In genomic region chr7:75729851-75730274, GRCh38 we compare ENCODE assay signal across 17 cellular contexts. TPM values are rescaled to one million over a fixed set of nuclear protein-coding genes. Genes with fewer than 3 reads are reported as not detected.
DNase-seq lines count a peak whose midpoint lies in the region; ATAC-seq and TF ChIP-seq lines count a peak whose summit lies in the region.
"Had no signal": no experiment of that assay in that cellular context is flagged by ENCODE, and none has a peak within 500 bp of the region (broad histone marks: within the 10 kb centered on the region; RNA-seq: fewer than 3 reads in every experiment).

No MANE protein-coding gene starts in this region.

- no peaks in the 10 kb centered on the region for H3K36me3 ChIP-seq in CD4-positive, CD25-positive, alpha-beta regulatory T cell (ENCODE audit: control insufficient read depth, insufficient read depth, low read length)
- H3K36me3 ChIP-seq in ascending aorta (peaks cover 0 to 5% of the 10 kb centered on the region in 2 donors), suprapubic skin (no peaks in the 10 kb centered on the region)

- H3K27me3 Mint-ChIP-seq in CD4-positive, CD25-positive, alpha-beta regulatory T cell: no peaks in the 10 kb centered on the region
- H3K27me3 Mint-ChIP-seq in IgD-negative memory B cell (no peaks in the 10 kb centered on the region), mesothelial cell of epicardium (ENCODE audit: low read depth) (no peaks in the 10 kb centered on the region)
- peaks cover 0 to 24% of the 10 kb centered on the region in 2 donors for H3K27me3 Mint-ChIP-seq in natural killer cell treated with Interleukin-12 subunit alpha and Interleukin-12 subunit beta and Interleukin-15 and Interleukin-18, amount 100 ng/mL, for 72 hours

- H3K27ac Mint-ChIP-seq in CD4-positive, CD25-positive, alpha-beta regulatory T cell: peak overlapping the region in 2 of 3 donors; percentile 10 to 34
- H3K27ac Mint-ChIP-seq in IgD-negative memory B cell: peak overlapping the region; percentile 2 to 51 (median 27)
- H3K27ac Mint-ChIP-seq in natural killer cell treated with Interleukin-12 subunit alpha and Interleukin-12 subunit beta and Interleukin-15 and Interleukin-18, amount 100 ng/mL, for 72 hours: peak overlapping the region; percentile 10 to 69
- H3K27ac Mint-ChIP-seq in mesothelial cell of epicardium: no peak overlapping the region
- H3K27ac Mint-ChIP-seq: T-helper 1 cell treated with Interleukin-12 subunit alpha and Interleukin-12 subunit beta and Interleukin-4 antibody, amounts not matched to agents 30 μg/mL and 1 μg/mL, for 36 hours had no signal

- no peak for TF ChIP-seq CTCF in ascending aorta (IDR thresholded peaks at IDR 0.05)
- no peak for TF ChIP-seq CTCF in suprapubic skin (IDR thresholded peaks at IDR 0.05)
- no peak for TF ChIP-seq CTCF in mesothelial cell of epicardium (IDR thresholded peaks at IDR 0.05; ENCODE audit: unreplicated experiment)

- DNase-seq in CD4-positive, CD25-positive, alpha-beta regulatory T cell: no peak
- DNase-seq in ascending aorta (ENCODE audit: low spot score in 2 of 2) (no peak), Ammon's horn (ENCODE audit: low spot score) (no peak), suprapubic skin (ENCODE audit: low spot score in 2 of 2) (no peak), mesothelial cell of epicardium (ENCODE audit: low spot score in 2 of 2, unreplicated experiment in 2 of 2) (no peak)
- DNase-seq in natural killer cell treated with Interleukin-12 subunit alpha and Interleukin-12 subunit beta and Interleukin-15 and Interleukin-18, amount 100 ng/mL, for 72 hours (ENCODE audit: low spot score): peak; percentile 66
- DNase-seq in stimulated activated CD4-positive, alpha-beta T cell treated with anti-CD3 and anti-CD28 coated beads, Interleukin-2, amount 100 ng/mL, for 24 hours: no peak
- DNase-seq: activated T-cell treated with anti-CD3 and anti-CD28 coated beads, Interleukin-2, amount 50 U/mL, for 48 hours; NCI-H2029; NCI-H774; substantia nigra had no signal

- peaks cover 6 to 22% (median 11%) of the 10 kb centered on the region in 4 donors for H3K4me1 Mint-ChIP-seq in CD4-positive, CD25-positive, alpha-beta regulatory T cell
- H3K4me1 Mint-ChIP-seq in IgD-negative memory B cell (peaks cover 18 to 24% (median 19%) of the 10 kb centered on the region in 3 donors), mesothelial cell of epicardium (peaks cover 18% of the 10 kb centered on the region)
- peaks cover 48 to 49% of the 10 kb centered on the region in 2 donors for H3K4me1 Mint-ChIP-seq in natural killer cell treated with Interleukin-12 subunit alpha and Interleukin-12 subunit beta and Interleukin-15 and Interleukin-18, amount 100 ng/mL, for 72 hours (ENCODE audit: low read depth in 2 of 2)

- H3K27me3 ChIP-seq in CD4-positive, CD25-positive, alpha-beta regulatory T cell (ENCODE audit: control insufficient read depth, insufficient read depth, low read length): no peaks in the 10 kb centered on the region
- H3K27me3 ChIP-seq in ascending aorta: no peaks in the 10 kb centered on the region
- no peaks in the 10 kb centered on the region for H3K27me3 ChIP-seq in suprapubic skin

- TF ChIP-seq POLR2A in suprapubic skin (IDR thresholded peaks at IDR 0.05): no peak

- H3K9me3 Mint-ChIP-seq in CD4-positive, CD25-positive, alpha-beta regulatory T cell: no peaks in the 10 kb centered on the region
- no peaks in the 10 kb centered on the region for H3K9me3 Mint-ChIP-seq in IgD-negative memory B cell
- no peaks in the 10 kb centered on the region for H3K9me3 Mint-ChIP-seq in natural killer cell treated with Interleukin-12 subunit alpha and Interleukin-12 subunit beta and Interleukin-15 and Interleukin-18, amount 100 ng/mL, for 72 hours
- H3K9me3 Mint-ChIP-seq in mesothelial cell of epicardium: no peaks in the 10 kb centered on the region
- H3K9me3 Mint-ChIP-seq: T-helper 1 cell treated with Interleukin-12 subunit alpha and Interleukin-12 subunit beta and Interleukin-4 antibody, amounts not matched to agents 30 μg/mL and 1 μg/mL, for 36 hours had no signal

- H3K27ac ChIP-seq in CD4-positive, CD25-positive, alpha-beta regulatory T cell (ENCODE audit: insufficient read depth, low read length, poor library complexity, severe bottlenecking): no peak overlapping the region
- H3K27ac ChIP-seq in ascending aorta (peak overlapping the region; percentile 41 to 46), suprapubic skin (no peak overlapping the region)
- H3K27ac ChIP-seq: C4-2B had no signal

- H3K4me1 ChIP-seq in CD4-positive, CD25-positive, alpha-beta regulatory T cell (ENCODE audit: control insufficient read depth, insufficient read depth, low read length, poor library complexity, severe bottlenecking): peaks cover 12% of the 10 kb centered on the region
- H3K4me1 ChIP-seq in ascending aorta (peaks cover 5 to 16% of the 10 kb centered on the region in 2 donors), suprapubic skin (peaks cover 18% of the 10 kb centered on the region)

- intact Hi-C loops in ascending aorta (cut with DNase I): no loop called here

- TF ChIP-seq EP300 in suprapubic skin (IDR thresholded peaks at IDR 0.05): no peak

- H3K9me3 ChIP-seq in CD4-positive, CD25-positive, alpha-beta regulatory T cell (ENCODE audit: control insufficient read depth in 2 of 2, low read length in 2 of 2): no peaks in the 10 kb centered on the region
- H3K9me3 ChIP-seq in ascending aorta (no peaks in the 10 kb centered on the region), suprapubic skin (no peaks in the 10 kb centered on the region)

- ATAC-seq in CD4-positive, CD25-positive, alpha-beta regulatory T cell (ENCODE audit: low read depth in 2 of 2): no peak
- peak; percentile 34 to 52 for ATAC-seq in natural killer cell treated with Interleukin-12 subunit alpha and Interleukin-12 subunit beta and Interleukin-15 and Interleukin-18, amount 100 ng/mL, for 72 hours
- ATAC-seq: Right ventricle myocardium inferior had no signal

- WGBS in suprapubic skin: 70% methylated on average over 4 of the region's 4 CpGs

- no peaks in the 10 kb centered on the region for H3K36me3 Mint-ChIP-seq in CD4-positive, CD25-positive, alpha-beta regulatory T cell
- H3K36me3 Mint-ChIP-seq in IgD-negative memory B cell: peaks cover 2% of the 10 kb centered on the region
- H3K36me3 Mint-ChIP-seq in natural killer cell treated with Interleukin-12 subunit alpha and Interleukin-12 subunit beta and Interleukin-15 and Interleukin-18, amount 100 ng/mL, for 72 hours: no peaks in the 10 kb centered on the region
- H3K36me3 Mint-ChIP-seq in mesothelial cell of epicardium: no peaks in the 10 kb centered on the region

- no peak overlapping the region for H3K4me3 ChIP-seq in CD4-positive, CD25-positive, alpha-beta regulatory T cell (ENCODE audit: low read depth, low read length)
- H3K4me3 ChIP-seq in ascending aorta (no peak overlapping the region), suprapubic skin (no peak overlapping the region)

- peak overlapping the region in 1 of 4 donors; percentile 32 for H3K4me3 Mint-ChIP-seq in CD4-positive, CD25-positive, alpha-beta regulatory T cell
- H3K4me3 Mint-ChIP-seq in IgD-negative memory B cell (peak overlapping the region in 2 of 4 donors; percentile 19 to 87), mesothelial cell of epicardium (no peak overlapping the region)
- H3K4me3 Mint-ChIP-seq in natural killer cell treated with Interleukin-12 subunit alpha and Interleukin-12 subunit beta and Interleukin-15 and Interleukin-18, amount 100 ng/mL, for 72 hours: peak overlapping the region; percentile 96
- H3K4me3 Mint-ChIP-seq: T-helper 1 cell treated with Interleukin-12 subunit alpha and Interleukin-12 subunit beta and Interleukin-4 antibody, amounts not matched to agents 30 μg/mL and 1 μg/mL, for 36 hours had no signal

RNA-seq across cellular contexts. Expression of gene HIP1, which starts 8.9 kb away (rescaled TPM):
- total RNA-seq in CD4-positive, CD25-positive, alpha-beta regulatory T cell: 10.7 TPM
- polyA plus RNA-seq in CD4-positive, CD25-positive, alpha-beta regulatory T cell: 1 to 10 TPM in 1 of 4 donors, under 1 TPM in 3; 0.29 to 1.5 (median 0.70) TPM
- 3.4 TPM for polyA plus RNA-seq in IgD-negative memory B cell
- 47.5 TPM for total RNA-seq in ascending aorta
- total RNA-seq in natural killer cell treated with Interleukin-12 subunit alpha and Interleukin-12 subunit beta and Interleukin-15 and Interleukin-18, amount 100 ng/mL, for 72 hours: 10 to 100 TPM; 13.5 to 22.0 TPM
- 10 to 100 TPM; 16.0 to 29.4 (median 22.3) TPM for total RNA-seq in suprapubic skin
- 30.9 to 33.9 TPM (median 31.5 TPM) in 3 replicates for total RNA-seq in mesothelial cell of epicardium

RNA-seq across cellular contexts. Expression of gene CCL26, which starts 42.1 kb away (rescaled TPM):
- total RNA-seq in CD4-positive, CD25-positive, alpha-beta regulatory T cell: not detected
- not detected for polyA plus RNA-seq in CD4-positive, CD25-positive, alpha-beta regulatory T cell
- polyA plus RNA-seq in IgD-negative memory B cell: not detected
- total RNA-seq in ascending aorta (not detected), suprapubic skin (not detected), mesothelial cell of epicardium (not detected in 3 replicates)
- total RNA-seq in natural killer cell treated with Interleukin-12 subunit alpha and Interleukin-12 subunit beta and Interleukin-15 and Interleukin-18, amount 100 ng/mL, for 72 hours: not detected
- total RNA-seq: LHCN-M2, lung microvascular endothelial cell, Right ventricle myocardium inferior had no signal

Comparison
In these comparisons a context has a peak if more than half of its experiments do, and no peak if none do; other contexts are left out.
1. ATAC-seq: peak in natural killer cell treated with Interleukin-12 subunit alpha and Interleukin-12 subunit beta and Interleukin-15 and Interleukin-18, amount 100 ng/mL, for 72 hours (2 of 2); none in CD4-positive, CD25-positive, alpha-beta regulatory T cell (0 of 2).
2. H3K27ac ChIP-seq: peak in ascending aorta (2 of 2); none in CD4-positive, CD25-positive, alpha-beta regulatory T cell (single experiment) and suprapubic skin (single experiment).